ENCODE assay signal across 9 cellular contexts in the genomic region with DNA sequence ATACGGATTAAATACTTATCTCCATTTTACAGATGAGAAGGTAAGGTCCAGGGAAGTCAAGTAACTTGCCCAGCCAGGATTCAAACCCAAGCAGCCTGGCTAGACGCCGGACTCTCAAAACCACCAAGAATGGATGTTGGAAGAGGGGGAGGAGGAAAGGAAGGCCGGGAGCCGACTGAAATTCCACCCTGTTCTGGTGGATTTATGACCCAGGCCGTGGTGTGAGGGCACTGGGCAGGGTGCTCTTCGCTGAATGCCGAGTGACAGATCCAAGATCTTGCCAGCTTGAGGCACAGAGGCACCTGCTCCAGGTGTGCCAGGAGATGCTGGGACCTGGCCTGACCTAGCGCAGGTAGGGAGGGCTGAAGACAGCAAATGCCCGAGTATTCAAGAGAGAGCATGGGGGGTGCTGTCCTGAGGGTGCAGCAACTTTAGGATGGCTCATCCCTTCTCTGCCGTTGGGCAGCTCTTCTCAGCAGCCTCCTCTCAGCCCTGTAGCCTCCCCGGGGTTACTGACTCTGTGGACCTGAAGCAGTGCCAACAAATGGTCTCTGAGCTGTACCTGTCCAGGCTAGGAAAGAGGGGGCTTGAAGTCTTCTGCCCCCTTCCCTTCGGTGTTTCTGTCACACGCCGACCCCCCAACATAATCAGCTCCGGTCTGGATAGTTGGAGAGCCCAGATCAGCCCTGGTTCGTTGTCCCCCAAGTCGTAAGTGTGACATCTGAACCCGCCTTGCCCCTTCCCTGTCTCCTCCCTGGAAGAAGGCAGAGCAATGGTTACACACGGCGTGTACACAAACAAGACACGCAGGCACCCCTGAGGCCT. TPM values are rescaled to one million over a fixed set of nuclear protein-coding genes. Genes with fewer than 3 reads are reported as not detected.
DNase-seq lines count a peak whose midpoint lies in the region; ATAC-seq and TF ChIP-seq lines count a peak whose summit lies in the region.
"Had no signal": no experiment of that assay in that cellular context is flagged by ENCODE, and none has a peak within 500 bp of the region (broad histone marks: within the 10 kb centered on the region; RNA-seq: fewer than 3 reads in every experiment).

No MANE protein-coding gene starts in this region.

- H3K4me1 Mint-ChIP-seq in central memory CD8-positive, alpha-beta T cell, result peaks cover 10% of the 10 kb centered on the region

- peak overlapping the region in 9 of 10 donors; percentile 30 to 59 (median 54) for H3K4me3 ChIP-seq in heart right ventricle
- peak overlapping the region; percentile 26 to 28 for H3K4me3 ChIP-seq in mucosa of rectum (ENCODE audit: low read length in 2 of 2)
- no peak overlapping the region for H3K4me3 ChIP-seq in aorta (ENCODE audit: low read length in 2 of 2)

- intact Hi-C loops in heart right ventricle (cut with DNase I) (loop anchor here in 3 of 10 donors (5.0 to 10.0 kb wide), 2 partner anchors 40 to 148 kb away; partner anchors contain the start of gene PYROXD2 (in 2 of the 3)), Right ventricle myocardium inferior (cut with DNase I) (loop anchor here (5.0 kb wide), 2 partner anchors 200 to 1165 kb away; partner anchors contain the start of gene GOT1), aorta (cut with DNase I) (loop anchor here in 1 of 2 donors (10.0 kb wide), 1 partner anchor 148 kb away; the partner anchor contains the start of gene PYROXD2)

- H3K4me3 Mint-ChIP-seq in central memory CD8-positive, alpha-beta T cell, result peak overlapping the region; percentile 71

- no peaks in the 10 kb centered on the region for H3K9me3 Mint-ChIP-seq in central memory CD8-positive, alpha-beta T cell

- peak overlapping the region; percentile 23 for H3K27ac Mint-ChIP-seq in central memory CD8-positive, alpha-beta T cell (ENCODE audit: low read depth)

- H3K27me3 ChIP-seq in heart right ventricle, result peaks cover 0 to 35% (median 0%) of the 10 kb centered on the region in 7 donors
- peaks cover 24% of the 10 kb centered on the region in 2 donors for H3K27me3 ChIP-seq in mucosa of rectum (ENCODE audit: control insufficient read depth in 2 of 2, insufficient read depth in 2 of 2, low read length in 2 of 2)
- H3K27me3 ChIP-seq in aorta (ENCODE audit: control insufficient read depth in 1 of 2, insufficient read depth in 2 of 2, low read length in 1 of 2), result no peaks in the 10 kb centered on the region

- H3K36me3 Mint-ChIP-seq in central memory CD8-positive, alpha-beta T cell (ENCODE audit: insufficient read depth), result peaks cover 4% of the 10 kb centered on the region

- H3K4me1 ChIP-seq in heart right ventricle (peaks cover 13 to 41% (median 28%) of the 10 kb centered on the region in 9 donors), mucosa of rectum (ENCODE audit: control insufficient read depth in 2 of 2, insufficient read depth in 2 of 2, low read length in 2 of 2) (peaks cover 4 to 5% of the 10 kb centered on the region in 2 donors), aorta (ENCODE audit: control insufficient read depth in 1 of 2, insufficient read depth in 2 of 2, low read length in 2 of 2) (no peaks in the 10 kb centered on the region)

- 73 to 84% methylated on average over 22 of the region's 22 CpGs for WGBS in heart right ventricle, 2 donors
- WGBS in aorta, 2 donors, result 38 to 40% methylated on average over 21 to 22 of the region's 22 CpGs

- peak overlapping the region; percentile 69 to 89 (median 84) for H3K27ac ChIP-seq in heart right ventricle
- peak overlapping the region; percentile 19 to 57 for H3K27ac ChIP-seq in mucosa of rectum (ENCODE audit: low read depth in 2 of 2, low read length in 2 of 2)
- peak overlapping the region; percentile 40 to 65 for H3K27ac ChIP-seq in aorta (ENCODE audit: low read depth in 1 of 2, low read length in 2 of 2)
- H3K27ac ChIP-seq: HL-60 had no signal

- H3K36me3 ChIP-seq in heart right ventricle (no peaks in the 10 kb centered on the region), mucosa of rectum (ENCODE audit: control insufficient read depth in 2 of 2, insufficient read depth in 2 of 2, low read length in 2 of 2) (no peaks in the 10 kb centered on the region), aorta (ENCODE audit: control insufficient read depth in 1 of 2, insufficient read depth in 2 of 2, low read length in 1 of 2) (no peaks in the 10 kb centered on the region)

- DNase-seq in heart right ventricle (no peak), Right ventricle myocardium inferior (ENCODE audit: missing footprints) (no peak), aorta (no peak), GM19238 (ENCODE audit: insufficient read length, low spot score) (no peak), NCI-H345 (lab: John Stamatoyannopoulos, UW) (no peak)
- DNase-seq in central memory CD8-positive, alpha-beta T cell (ENCODE audit: low spot score in 2 of 2), result no peak

- H3K27me3 Mint-ChIP-seq in central memory CD8-positive, alpha-beta T cell, result peaks cover 30% of the 10 kb centered on the region

- no peak for TF ChIP-seq CTCF in heart right ventricle (IDR thresholded peaks at IDR 0.05)

- ATAC-seq in heart right ventricle (peak in 1 of 8 donors; percentile 26), Right ventricle myocardium inferior (no peak), aorta (ENCODE audit: low FRiP score) (no peak), HG02610 (IDR thresholded peaks at IDR 0.05; ENCODE audit: unreplicated experiment) (no peak)
- no peak for ATAC-seq in central memory CD8-positive, alpha-beta T cell (replicated peaks; ENCODE audit: extremely low read depth, poor library complexity, severe bottlenecking)

- H3K9ac ChIP-seq in mucosa of rectum (ENCODE audit: low read depth in 1 of 2, low read length in 2 of 2), result peak overlapping the region in 1 of 2 donors; percentile 16

- no peaks in the 10 kb centered on the region for H3K9me3 ChIP-seq in heart right ventricle
- no peaks in the 10 kb centered on the region for H3K9me3 ChIP-seq in mucosa of rectum (ENCODE audit: control insufficient read depth in 2 of 2, low read length in 2 of 2)
- no peaks in the 10 kb centered on the region for H3K9me3 ChIP-seq in aorta (ENCODE audit: control insufficient read depth, low read length)

RNA-seq across cellular contexts. Expression of gene LOXL4, which starts 0.7 kb away (rescaled TPM):
- total RNA-seq in heart right ventricle (10 to 100 TPM in 1 of 10 donors, 1 to 10 TPM in 8, under 1 TPM in 1; 0.72 to 13.5 (median 1.9) TPM), Right ventricle myocardium inferior (0.54 TPM), aorta (10 to 100 TPM; 15.5 to 29.9 TPM)
- polyA plus RNA-seq in heart right ventricle (1 to 10 TPM; 1.7 to 5.6 TPM), aorta (1 to 10 TPM; 3.9 to 6.7 TPM)

Comparison
In these comparisons a context has a peak if more than half of its experiments do, and no peak if none do; other contexts are left out.
1. H3K4me3 ChIP-seq: peak in heart right ventricle (9 of 10) and mucosa of rectum (2 of 2); none in aorta (0 of 2).
2. Peak in every context shown above with its lines, with median percentiles within 50 percentile points of each other: H3K27ac ChIP-seq.